15 cellular contexts compared by ENCODE assay signal in the genomic region with DNA sequence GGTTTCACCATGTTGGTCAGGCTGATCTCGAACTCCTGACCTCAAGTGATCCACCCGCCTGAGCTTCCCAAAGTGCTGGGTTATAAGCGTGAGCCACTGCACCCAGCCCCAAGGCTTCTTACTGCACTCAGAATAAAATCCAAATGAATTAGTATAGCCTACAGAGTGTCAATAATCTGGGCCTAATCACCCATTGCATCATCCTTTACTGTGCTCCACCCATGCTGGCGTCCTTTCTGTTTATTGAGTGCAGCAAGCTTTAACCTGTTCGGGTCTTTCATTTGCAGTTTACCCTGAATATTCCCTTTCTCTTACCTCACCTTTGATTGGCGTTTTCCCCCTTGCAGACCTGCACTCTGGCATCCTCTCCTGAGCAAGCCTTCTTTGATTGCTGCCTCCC.
"Had no signal": no experiment of that assay in that cellular context is flagged by ENCODE, and none has a peak within 500 bp of the region (broad histone marks: within the 10 kb centered on the region; RNA-seq: fewer than 3 reads in every experiment).

No MANE protein-coding gene starts in this region.

- ATAC-seq: activated CD8-positive, alpha-beta memory T cell treated with anti-CD3 and anti-CD28 coated beads, Interleukin-2, amount 10 ng/mL, durations not matched to agents 7 days and 5 days; left cardiac atrium; natural killer cell; stimulated activated effector memory CD8-positive, alpha-beta T cell treated with anti-CD3 and anti-CD28 coated beads, Interleukin-12 subunit alpha, Interleukin-12 subunit beta, amount 100 ng/mL, for 72 hours had no signal

- H3K27me3 Mint-ChIP-seq: activated CD4-positive, alpha-beta memory T cell treated with anti-CD3 and anti-CD28 coated beads for 36 hours; activated CD8-positive, alpha-beta memory T cell treated with anti-CD3 and anti-CD28 coated beads, Interleukin-2, amount 10 ng/mL, durations not matched to agents 7 days and 5 days had no signal

- H3K27ac ChIP-seq: cardiac muscle cell, thyroid gland had no signal

- FAIRE-seq: frontal cortex, urothelium cell line had no signal

- H3K4me1 Mint-ChIP-seq: activated CD8-positive, alpha-beta memory T cell treated with anti-CD3 and anti-CD28 coated beads, Interleukin-2, amount 10 ng/mL, durations not matched to agents 7 days and 5 days; stimulated activated effector memory CD8-positive, alpha-beta T cell treated with anti-CD3 and anti-CD28 coated beads, Interleukin-12 subunit alpha, Interleukin-12 subunit beta, amount 100 ng/mL, for 72 hours had no signal

- H3K9me3 Mint-ChIP-seq: natural killer cell had no signal

- DNase-seq: activated CD4-positive, alpha-beta memory T cell treated with anti-CD3 and anti-CD28 coated beads for 36 hours; activated CD8-positive, alpha-beta memory T cell treated with anti-CD3 and anti-CD28 coated beads, Interleukin-2, amount 10 ng/mL, durations not matched to agents 7 days and 5 days; activated naive CD4-positive, alpha-beta T cell treated with anti-CD3 and anti-CD28 coated beads for 36 hours; activated T-cell treated with anti-CD3 and anti-CD28 coated beads, Interleukin-2, amount 50 U/mL, for 1 hour; left cardiac atrium; natural killer cell; nucleus accumbens; posterior cingulate gyrus; retina; thyroid gland had no signal

- H3K4me3 Mint-ChIP-seq: activated CD4-positive, alpha-beta memory T cell treated with anti-CD3 and anti-CD28 coated beads for 36 hours; activated CD8-positive, alpha-beta memory T cell treated with anti-CD3 and anti-CD28 coated beads, Interleukin-2, amount 10 ng/mL, durations not matched to agents 7 days and 5 days; activated naive CD4-positive, alpha-beta T cell treated with anti-CD3 and anti-CD28 coated beads for 36 hours; natural killer cell; stimulated activated effector memory CD8-positive, alpha-beta T cell treated with anti-CD3 and anti-CD28 coated beads, Interleukin-12 subunit alpha, Interleukin-12 subunit beta, amount 100 ng/mL, for 72 hours had no signal

- H3K27ac Mint-ChIP-seq: activated CD4-positive, alpha-beta memory T cell treated with anti-CD3 and anti-CD28 coated beads for 36 hours; activated CD8-positive, alpha-beta memory T cell treated with anti-CD3 and anti-CD28 coated beads, Interleukin-2, amount 10 ng/mL, durations not matched to agents 7 days and 5 days; activated naive CD4-positive, alpha-beta T cell treated with anti-CD3 and anti-CD28 coated beads for 36 hours; activated T-helper 2 cell treated with anti-CD3 and anti-CD28 coated beads, Interferon-gamma antibody, Interleukin-2, Interleukin-4, amounts not matched to agents 10 μg/mL and 5 μg/mL and 100 μg/mL, durations not matched to agents 14 hours and 24 hours and 36 hours; natural killer cell; stimulated activated effector memory CD8-positive, alpha-beta T cell treated with anti-CD3 and anti-CD28 coated beads, Interleukin-12 subunit alpha, Interleukin-12 subunit beta, amount 100 ng/mL, for 72 hours had no signal
